20 cellular contexts compared by ENCODE assay signal in genomic region chr14:94612580-94613554, GRCh38. TPM values are rescaled to one million over a fixed set of nuclear protein-coding genes. Genes with fewer than 3 reads are reported as not detected.
DNase-seq lines count a peak whose midpoint lies in the region; ATAC-seq and TF ChIP-seq lines count a peak whose summit lies in the region.
"Had no signal": no experiment of that assay in that cellular context is flagged by ENCODE, and none has a peak within 500 bp of the region (broad histone marks: within the 10 kb centered on the region; RNA-seq: fewer than 3 reads in every experiment).

No MANE protein-coding gene starts in this region.

- H3K27me3 ChIP-seq in muscle layer of duodenum (ENCODE audit: low read depth, low read length), result no peaks in the 10 kb centered on the region
- H3K27me3 ChIP-seq in upper lobe of right lung, result no peaks in the 10 kb centered on the region
- H3K27me3 ChIP-seq: cardiac muscle cell, Peyer's patch had no signal

- ATAC-seq in upper lobe of right lung, result peak; percentile 27
- no peak for ATAC-seq in GM21786 (IDR thresholded peaks at IDR 0.05; ENCODE audit: unreplicated experiment)
- ATAC-seq: activated CD8-positive, alpha-beta T cell treated with anti-CD3 and anti-CD28 coated beads, Interleukin-2, amount 10 ng/mL, durations not matched to agents 7 days and 5 days; stimulated activated memory B cell treated with anti-CD40 and anti-IgM and Interleukin-4, amounts not matched to agents 10 μg/mL and 1 μg/mL and 100 μg/mL, for 72 hours had no signal

- TF ChIP-seq CTCF in fibroblast of pulmonary artery (IDR thresholded peaks at IDR 0.05; ENCODE audit: low read length, missing control alignments) (no peak), upper lobe of right lung (IDR thresholded peaks at IDR 0.05) (no peak)

- H3K27ac ChIP-seq in muscle layer of duodenum (ENCODE audit: low read length), result peak overlapping the region; percentile 8
- peak overlapping the region; percentile 36 for H3K27ac ChIP-seq in upper lobe of right lung
- H3K27ac ChIP-seq: cardiac muscle cell, HL-60 had no signal

- H3K4me1 ChIP-seq in muscle layer of duodenum (ENCODE audit: control insufficient read depth in 1 of 2, insufficient read depth in 2 of 2, low read length in 2 of 2), result peaks cover 0 to 4% of the 10 kb centered on the region in 2 donors
- H3K4me1 ChIP-seq in upper lobe of right lung, result no peaks in the 10 kb centered on the region

- DNase-seq in amniotic epithelial cell (ENCODE audit: low read depth) (peak; percentile 25), fibroblast of pulmonary artery (ENCODE audit: low read depth) (peak; percentile 62), upper lobe of right lung (no peak), SIG-M5 (lab: John Stamatoyannopoulos, UW) (no peak), ureter (ENCODE audit: low spot score) (no peak)
- DNase-seq: activated CD8-positive, alpha-beta T cell treated with anti-CD3 and anti-CD28 coated beads, Interleukin-2, amount 10 ng/mL, durations not matched to agents 7 days and 5 days; activated effector memory CD4-positive, alpha-beta T cell treated with Interleukin-2 at 50 U/mL for 16 hours; GDM1; HCEC 1CT; NCI-H187; NCI-H524 treated with DMSO at 0.1 percent for 48 hours; Peyer's patch; stimulated activated CD4-positive, alpha-beta T cell treated with anti-CD3 and anti-CD28 coated beads, Interleukin-4, amount 100 ng/mL, for 24 hours had no signal

- peak overlapping the region; percentile 35 for H3K4me3 ChIP-seq in fibroblast of pulmonary artery (replicated peaks; ENCODE audit: low read depth, low read length)
- no peak overlapping the region for H3K4me3 ChIP-seq in muscle layer of duodenum (ENCODE audit: low read depth in 1 of 2, low read length in 2 of 2)
- H3K4me3 ChIP-seq in upper lobe of right lung, result peak overlapping the region; percentile 21
- H3K4me3 ChIP-seq: cardiac muscle cell had no signal

- H3K36me3 ChIP-seq in muscle layer of duodenum (ENCODE audit: control insufficient read depth in 1 of 2, insufficient read depth in 2 of 2, low read length in 2 of 2), result no peaks in the 10 kb centered on the region
- no peaks in the 10 kb centered on the region for H3K36me3 ChIP-seq in upper lobe of right lung
- H3K36me3 ChIP-seq: cardiac muscle cell, Peyer's patch had no signal

- peaks cover 9 to 10% of the 10 kb centered on the region in 2 donors for H3K9me3 ChIP-seq in muscle layer of duodenum (ENCODE audit: control insufficient read depth in 1 of 2, low read length in 2 of 2)
- H3K9me3 ChIP-seq in upper lobe of right lung, result peaks cover 6% of the 10 kb centered on the region

- intact Hi-C loops in upper lobe of right lung (cut with DNase I), result no loop called here

RNA-seq across cellular contexts. Expression of gene SERPINA3, which starts 0.7 kb away (rescaled TPM):
- total RNA-seq in upper lobe of right lung, result 36.4 TPM
- 106 TPM for total RNA-seq in ureter
- total RNA-seq: activated CD8-positive, alpha-beta T cell treated with anti-CD3 and anti-CD28 coated beads, Interleukin-2, amount 10 ng/mL, durations not matched to agents 7 days and 5 days; cardiac muscle cell; mononuclear cell had no signal

RNA-seq across cellular contexts. Expression of gene SERPINA5, which starts 31.6 kb away (rescaled TPM):
- total RNA-seq in upper lobe of right lung (0.41 TPM), ureter (4.4 TPM)
- total RNA-seq: activated CD8-positive, alpha-beta T cell treated with anti-CD3 and anti-CD28 coated beads, Interleukin-2, amount 10 ng/mL, durations not matched to agents 7 days and 5 days; cardiac muscle cell; mononuclear cell; Peyer's patch had no signal

RNA-seq across cellular contexts. Expression of gene SERPINA4, which starts 51.6 kb away (rescaled TPM):
- total RNA-seq in upper lobe of right lung (not detected), ureter (not detected)
- total RNA-seq: activated CD8-positive, alpha-beta T cell treated with anti-CD3 and anti-CD28 coated beads, Interleukin-2, amount 10 ng/mL, durations not matched to agents 7 days and 5 days; cardiac muscle cell; LHCN-M2; Peyer's patch had no signal

Comparison
In these comparisons a context has a peak if more than half of its experiments do, and no peak if none do; other contexts are left out.
1. DNase-seq: peak in amniotic epithelial cell (single experiment) and fibroblast of pulmonary artery (single experiment); none in upper lobe of right lung (single experiment), SIG-M5 (single experiment) and ureter (single experiment).
2. H3K4me3 ChIP-seq: peak in fibroblast of pulmonary artery (single experiment) and upper lobe of right lung (single experiment); none in muscle layer of duodenum (0 of 2).